In the genomic region with DNA sequence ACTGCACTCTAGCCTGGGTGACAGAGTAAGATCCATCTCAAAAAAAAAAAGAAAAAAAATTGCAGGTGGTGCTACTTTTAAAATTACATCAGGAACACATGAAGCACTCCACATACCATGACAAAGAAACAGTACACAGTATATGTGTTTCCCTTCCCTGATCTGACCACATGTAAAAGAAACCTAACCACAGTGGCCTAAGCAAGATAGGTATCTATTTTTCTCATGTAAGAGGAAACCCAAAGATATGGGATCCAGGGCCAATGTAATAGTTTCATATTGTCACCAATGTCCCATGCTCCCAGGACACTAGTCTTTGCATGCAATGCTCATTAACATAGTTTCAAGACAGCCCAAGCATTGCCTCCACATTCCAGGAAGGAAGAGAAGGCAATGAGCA, we compare ENCODE assay signal across 16 cellular contexts.
DNase-seq lines count a peak whose midpoint lies in the region; ATAC-seq and TF ChIP-seq lines count a peak whose summit lies in the region.
"Had no signal": no experiment of that assay in that cellular context is flagged by ENCODE, and none has a peak within 500 bp of the region (broad histone marks: within the 10 kb centered on the region; RNA-seq: fewer than 3 reads in every experiment).

No MANE protein-coding gene starts in this region.

- no peaks in the 10 kb centered on the region for H3K9me3 Mint-ChIP-seq in activated naive CD8-positive, alpha-beta T cell treated with anti-CD3 and anti-CD28 coated beads, Interleukin-2, amount 50 U/mL, for 24 hours
- H3K9me3 Mint-ChIP-seq: activated B cell treated with CpG ODN at 0.5 μM for 24 hours, nephron progenitor cell had no signal

- H3K4me1 Mint-ChIP-seq in activated naive CD8-positive, alpha-beta T cell treated with anti-CD3 and anti-CD28 coated beads, Interleukin-2, amount 50 U/mL, for 24 hours, result peaks cover 21% of the 10 kb centered on the region

- H3K4me3 ChIP-seq in GM06990 (replicated peaks; ENCODE audit: low read depth, low read length), result no peak overlapping the region
- H3K4me3 ChIP-seq: dorsolateral prefrontal cortex, lower lobe of right lung had no signal

- no peak overlapping the region for H3K27ac Mint-ChIP-seq in activated naive CD8-positive, alpha-beta T cell treated with anti-CD3 and anti-CD28 coated beads, Interleukin-2, amount 50 U/mL, for 24 hours
- H3K27ac Mint-ChIP-seq: activated B cell treated with CpG ODN at 0.5 μM for 24 hours, nephron progenitor cell had no signal

- ATAC-seq in HG03442 (IDR thresholded peaks at IDR 0.05; ENCODE audit: unreplicated experiment) (peak; percentile 59), HG03280 (IDR thresholded peaks at IDR 0.05; ENCODE audit: unreplicated experiment) (no peak)
- peak; percentile 65 for ATAC-seq in activated naive CD8-positive, alpha-beta T cell treated with anti-CD3 and anti-CD28 coated beads, Interleukin-2, amount 50 U/mL, for 24 hours

- TF ChIP-seq CTCF in GM06990 (IDR thresholded peaks at IDR 0.05; ENCODE audit: insufficient read depth, low read length, poor library complexity, severe bottlenecking) (no peak), GM20000 (IDR thresholded peaks at IDR 0.05; ENCODE audit: extremely low read depth, missing control alignments) (no peak)

- in situ Hi-C loops in ACHN (cut with HindIII; ENCODE audit: low pct_ligation_motif_present, low pct_unique_long_range_greater_than_20kb, low sequenced_read_pairs), result no loop called here

- DNase-seq in GM06990 (ENCODE audit: extremely low read depth, insufficient read length) (peak; percentile 18), GM20000 (ENCODE audit: low spot score) (peak; percentile 13), ACHN (no peak), ecto neural progenitor cell (ENCODE audit: low spot score) (no peak), cerebellum (ENCODE audit: low spot score) (no peak)
- DNase-seq in activated naive CD8-positive, alpha-beta T cell treated with anti-CD3 and anti-CD28 coated beads, Interleukin-2, amount 50 U/mL, for 24 hours, result no peak
- DNase-seq: activated B cell treated with CpG ODN at 0.5 μM for 24 hours; activated T-cell treated with anti-CD3 and anti-CD28 coated beads, Interleukin-2, amount 50 U/mL, for 1 hour; dorsolateral prefrontal cortex; lower lobe of right lung; NCI-H1105 treated with DMSO at 0.1 percent for 48 hours; NCI-H226; nephron progenitor cell; stimulated activated CD4-positive, alpha-beta T cell treated with anti-CD3 and anti-CD28 coated beads, Interleukin-2, amount 100 ng/mL, for 48 hours had no signal

- no peaks in the 10 kb centered on the region for H3K27me3 ChIP-seq in GM06990 (replicated peaks; ENCODE audit: control insufficient read depth, insufficient read depth, low read length)
- H3K27me3 ChIP-seq: dorsolateral prefrontal cortex had no signal

- H3K36me3 Mint-ChIP-seq in activated naive CD8-positive, alpha-beta T cell treated with anti-CD3 and anti-CD28 coated beads, Interleukin-2, amount 50 U/mL, for 24 hours (ENCODE audit: low read depth), result peaks cover 37% of the 10 kb centered on the region

- no peak overlapping the region for H3K4me3 Mint-ChIP-seq in activated naive CD8-positive, alpha-beta T cell treated with anti-CD3 and anti-CD28 coated beads, Interleukin-2, amount 50 U/mL, for 24 hours
- H3K4me3 Mint-ChIP-seq: activated B cell treated with CpG ODN at 0.5 μM for 24 hours, nephron progenitor cell had no signal

- peaks cover 3% of the 10 kb centered on the region for H3K36me3 ChIP-seq in GM06990 (ENCODE audit: control insufficient read depth, insufficient read depth, low read length)

- H3K27me3 Mint-ChIP-seq in activated naive CD8-positive, alpha-beta T cell treated with anti-CD3 and anti-CD28 coated beads, Interleukin-2, amount 50 U/mL, for 24 hours, result no peaks in the 10 kb centered on the region
- H3K27me3 Mint-ChIP-seq: activated B cell treated with CpG ODN at 0.5 μM for 24 hours had no signal

Comparison
In these comparisons a context has a peak if more than half of its experiments do, and no peak if none do; other contexts are left out.
1. DNase-seq: peak in GM06990 (single experiment) and GM20000 (single experiment); none in activated naive CD8-positive, alpha-beta T cell treated with anti-CD3 and anti-CD28 coated beads, Interleukin-2, amount 50 U/mL, for 24 hours (single experiment), ACHN (single experiment), ecto neural progenitor cell (single experiment) and cerebellum (single experiment).